Comparison of ENCODE assay signal across 12 cellular contexts in the genomic region with DNA sequence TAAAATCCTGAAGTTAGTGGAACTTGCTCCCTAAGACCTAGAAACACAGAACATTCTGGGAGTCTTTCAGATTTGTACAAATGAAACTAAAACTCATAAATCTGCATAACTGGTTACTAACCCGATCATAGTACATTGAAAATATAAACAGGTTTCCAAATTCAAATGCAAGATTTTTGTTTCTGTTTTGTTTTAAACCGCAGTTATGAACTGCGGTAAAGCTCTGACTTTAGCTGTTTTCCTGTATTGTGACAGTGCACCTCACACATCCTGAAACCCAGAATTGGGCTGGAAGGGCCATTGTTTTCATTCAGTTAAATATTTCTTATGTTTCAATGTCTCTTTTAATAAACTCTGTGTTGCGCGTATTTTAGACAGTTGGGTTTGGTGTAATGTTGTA.
DNase-seq lines count a peak whose midpoint lies in the region; ATAC-seq and TF ChIP-seq lines count a peak whose summit lies in the region.
"Had no signal": no experiment of that assay in that cellular context is flagged by ENCODE, and none has a peak within 500 bp of the region (broad histone marks: within the 10 kb centered on the region; RNA-seq: fewer than 3 reads in every experiment).

No MANE protein-coding gene starts in this region.

- no peaks in the 10 kb centered on the region for H3K9me3 Mint-ChIP-seq in CD4-positive, alpha-beta T cell
- H3K9me3 Mint-ChIP-seq in activated CD4-positive, alpha-beta memory T cell treated with anti-CD3 and anti-CD28 coated beads, Interleukin-2, amount 10 ng/mL, durations not matched to agents 7 days and 5 days: no peaks in the 10 kb centered on the region

- peak overlapping the region; percentile 46 for H3K4me3 Mint-ChIP-seq in CD4-positive, alpha-beta T cell
- H3K4me3 Mint-ChIP-seq in activated CD4-positive, alpha-beta memory T cell treated with anti-CD3 and anti-CD28 coated beads, Interleukin-2, amount 10 ng/mL, durations not matched to agents 7 days and 5 days: peak overlapping the region; percentile 46
- H3K4me3 Mint-ChIP-seq: endodermal cell had no signal

- H2AFZ ChIP-seq in mammary epithelial cell (ENCODE audit: low read depth, low read length): no peak overlapping the region

- dilution Hi-C loops in mammary epithelial cell (cut with HindIII; ENCODE audit: low sequenced_read_pairs): no loop called here

- H3K9ac ChIP-seq in mammary epithelial cell (ENCODE audit: insufficient read depth, low read length): no peak overlapping the region

- intact Hi-C loops in CD4-positive, alpha-beta T cell (cut with DNase I, micrococcal nuclease): loop anchor here (5.0 to 10.0 kb wide), 2 partner anchors 55 to 58 kb away; no protein-coding TSS in a partner anchor
- intact Hi-C loops in posterior vena cava (cut with DNase I): no loop called here
- intact Hi-C loops in mammary epithelial cell (cut with micrococcal nuclease): no loop called here

- H3K27ac Mint-ChIP-seq in CD4-positive, alpha-beta T cell: peak overlapping the region; percentile 83
- peak overlapping the region; percentile 83 for H3K27ac Mint-ChIP-seq in activated CD4-positive, alpha-beta memory T cell treated with anti-CD3 and anti-CD28 coated beads, Interleukin-2, amount 10 ng/mL, durations not matched to agents 7 days and 5 days

- no peak for DNase-seq in CD4-positive, alpha-beta T cell
- DNase-seq in GM19240 (ENCODE audit: insufficient read length, low spot score) (peak; percentile 8), posterior vena cava (ENCODE audit: low spot score) (no peak), mammary epithelial cell (no peak)
- DNase-seq in activated CD4-positive, alpha-beta memory T cell treated with anti-CD3 and anti-CD28 coated beads, Interleukin-2, amount 10 ng/mL, durations not matched to agents 7 days and 5 days: peak; percentile 25
- DNase-seq: activated effector memory CD4-positive, alpha-beta T cell treated with anti-CD3 and anti-CD28 coated beads, Interleukin-2, amount 50 U/mL, for 16 hours; endodermal cell; NCI-H345; posterior cingulate gyrus had no signal

- CTCF ChIA-PET in CD4-positive, alpha-beta T cell (lab: Charles Lee): no interaction called here
- CTCF ChIA-PET in activated CD4-positive, alpha-beta memory T cell treated with anti-CD3 and anti-CD28 coated beads, Interleukin-2, amount 10 ng/mL, durations not matched to agents 7 days and 5 days (lab: Charles Lee): no interaction called here
- CTCF ChIA-PET in mammary epithelial cell (lab: Charles Lee; ENCODE audit: low non-redundant PET): interaction anchor here (0.6 kb wide), 1 partner anchor 211 kb away, joined by 5 read pairs; no protein-coding TSS in a partner anchor

- no peaks in the 10 kb centered on the region for H3K79me2 ChIP-seq in mammary epithelial cell (ENCODE audit: insufficient read depth, low read length)

- 100% methylated on average over 5 of the region's 5 CpGs for WGBS in mammary epithelial cell (ENCODE audit: low coverage, missing lambda C conversion rate)

- no peaks in the 10 kb centered on the region for H4K20me1 ChIP-seq in mammary epithelial cell (ENCODE audit: insufficient read depth, low read length)

- H3K4me2 ChIP-seq in mammary epithelial cell (ENCODE audit: insufficient read depth, low read depth, low read length): no peak overlapping the region

- BruUV-seq in mammary epithelial cell (replicated peaks; lab: Mats Ljungman, UMichigan): no TSS peak

- peak; percentile 76 for ATAC-seq in CD4-positive, alpha-beta T cell (ENCODE audit: poor library complexity)
- ATAC-seq in HG03108 (IDR thresholded peaks at IDR 0.05; ENCODE audit: unreplicated experiment) (peak; percentile 79), SK-N-SH treated with all-trans-retinoic acid at 6 μM for 48 hours (no peak), GM21381 (IDR thresholded peaks at IDR 0.05; ENCODE audit: unreplicated experiment) (no peak)

- TF ChIP-seq CTCF in CD4-positive, alpha-beta T cell (IDR thresholded peaks at IDR 0.05): no peak
- TF ChIP-seq CTCF in mammary epithelial cell (conservative IDR thresholded peaks at IDR 0.05 in 1 of 2, IDR thresholded peaks at IDR 0.05 in 1 of 2; ENCODE audit: extremely low read depth in 1 of 2, insufficient read depth in 1 of 2, low read depth in 1 of 2, low read length in 2 of 2): no peak

- no peaks in the 10 kb centered on the region for H3K27me3 ChIP-seq in CD4-positive, alpha-beta T cell (ENCODE audit: control insufficient read depth, insufficient read depth, low read length)
- no peaks in the 10 kb centered on the region for H3K27me3 ChIP-seq in mammary epithelial cell (ENCODE audit: insufficient read depth, low read length)

- H3K27me3 Mint-ChIP-seq in CD4-positive, alpha-beta T cell: no peaks in the 10 kb centered on the region
- H3K27me3 Mint-ChIP-seq in activated CD4-positive, alpha-beta memory T cell treated with anti-CD3 and anti-CD28 coated beads, Interleukin-2, amount 10 ng/mL, durations not matched to agents 7 days and 5 days: peaks cover 11% of the 10 kb centered on the region

- H3K4me1 Mint-ChIP-seq in CD4-positive, alpha-beta T cell (ENCODE audit: low read depth): peaks cover 35% of the 10 kb centered on the region
- H3K4me1 Mint-ChIP-seq in activated CD4-positive, alpha-beta memory T cell treated with anti-CD3 and anti-CD28 coated beads, Interleukin-2, amount 10 ng/mL, durations not matched to agents 7 days and 5 days: peaks cover 33% of the 10 kb centered on the region

- H3K36me3 Mint-ChIP-seq in CD4-positive, alpha-beta T cell (ENCODE audit: low read depth): no peaks in the 10 kb centered on the region
- H3K36me3 Mint-ChIP-seq in activated CD4-positive, alpha-beta memory T cell treated with anti-CD3 and anti-CD28 coated beads, Interleukin-2, amount 10 ng/mL, durations not matched to agents 7 days and 5 days (ENCODE audit: low read depth): no peaks in the 10 kb centered on the region

- in situ Hi-C loops in mammary epithelial cell (cut with MboI; ENCODE audit: low sequenced_read_pairs in 2 of 2): no loop called here

- H3K4me3 ChIP-seq in mammary epithelial cell (replicated peaks in 1 of 3; ENCODE audit: insufficient read depth in 1 of 3, low read depth in 2 of 3, low read length in 3 of 3): no peak overlapping the region

- H3K9me3 ChIP-seq in CD4-positive, alpha-beta T cell (ENCODE audit: control insufficient read depth, low read length): no peaks in the 10 kb centered on the region
- no peaks in the 10 kb centered on the region for H3K9me3 ChIP-seq in mammary epithelial cell (replicated peaks; ENCODE audit: insufficient read depth, low read length)

- peaks cover 9% of the 10 kb centered on the region for H3K4me1 ChIP-seq in mammary epithelial cell (ENCODE audit: insufficient read depth, low read length)

- H3K27ac ChIP-seq in CD4-positive, alpha-beta T cell (ENCODE audit: low read depth, low read length): peak overlapping the region; percentile 25
- no peak overlapping the region for H3K27ac ChIP-seq in mammary epithelial cell (ENCODE audit: insufficient read depth, low read depth, low read length)

- POLR2A ChIA-PET in CD4-positive, alpha-beta T cell (lab: Charles Lee): interaction anchor here (0.7 to 1.1 kb wide), 2 partner anchors 28 to 53 kb away, joined by 3 to 6 read pairs; no protein-coding TSS in a partner anchor
- POLR2A ChIA-PET in activated CD4-positive, alpha-beta memory T cell treated with anti-CD3 and anti-CD28 coated beads, Interleukin-2, amount 10 ng/mL, durations not matched to agents 7 days and 5 days (lab: Charles Lee): interaction anchor here (2.0 kb wide), 1 partner anchor 55 kb away, joined by 6 read pairs; no protein-coding TSS in a partner anchor

- no peaks in the 10 kb centered on the region for H3K36me3 ChIP-seq in mammary epithelial cell (ENCODE audit: insufficient read depth, low read length)

TF ChIP-seq in SK-N-SH treated with all-trans-retinoic acid at 6 μM for 48 hours, 23 proteins besides CTCF, POLR2A, EP300 and RAD21 (continues in another document):
- no peak for TF ChIP-seq PPARA (CRISPR knock-in tag; IDR thresholded peaks at IDR 0.05; ENCODE audit: borderline replicate concordance)
- no peak for TF ChIP-seq ZFP30 (CRISPR knock-in tag; IDR thresholded peaks at IDR 0.05)
- no peak for TF ChIP-seq ZNF565 (CRISPR knock-in tag; conservative IDR thresholded peaks at IDR 0.05; ENCODE audit: low read depth)
- no peak for TF ChIP-seq BACH2 (CRISPR knock-in tag; IDR thresholded peaks at IDR 0.05; ENCODE audit: borderline replicate concordance)
- no peak for TF ChIP-seq ZNF70 (CRISPR knock-in tag; IDR thresholded peaks at IDR 0.05)
- no peak for TF ChIP-seq ZFP3 (CRISPR knock-in tag; IDR thresholded peaks at IDR 0.05)
- TF ChIP-seq ZNF8 (CRISPR knock-in tag; IDR thresholded peaks at IDR 0.05): no peak
- no peak for TF ChIP-seq ARNTL (CRISPR knock-in tag; IDR thresholded peaks at IDR 0.05; ENCODE audit: borderline replicate concordance, low read depth)
- no peak for TF ChIP-seq ISL1 (CRISPR knock-in tag; IDR thresholded peaks at IDR 0.05)
- TF ChIP-seq, protein P1, sequence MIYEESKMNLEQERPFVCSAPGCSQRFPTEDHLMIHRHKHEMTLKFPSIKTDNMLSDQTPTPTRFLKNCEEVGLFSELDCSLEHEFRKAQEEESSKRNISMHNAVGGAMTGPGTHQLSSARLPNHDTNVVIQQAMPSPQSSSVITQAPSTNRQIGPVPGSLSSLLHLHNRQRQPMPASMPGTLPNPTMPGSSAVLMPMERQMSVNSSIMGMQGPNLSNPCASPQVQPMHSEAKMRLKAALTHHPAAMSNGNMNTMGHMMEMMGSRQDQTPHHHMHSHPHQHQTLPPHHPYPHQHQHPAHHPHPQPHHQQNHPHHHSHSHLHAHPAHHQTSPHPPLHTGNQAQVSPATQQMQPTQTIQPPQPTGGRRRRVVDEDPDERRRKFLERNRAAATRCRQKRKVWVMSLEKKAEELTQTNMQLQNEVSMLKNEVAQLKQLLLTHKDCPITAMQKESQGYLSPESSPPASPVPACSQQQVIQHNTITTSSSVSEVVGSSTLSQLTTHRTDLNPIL (CRISPR knock-in tag; IDR thresholded peaks at IDR 0.05; ENCODE audit: low read depth): no peak
- TF ChIP-seq, protein P2, sequence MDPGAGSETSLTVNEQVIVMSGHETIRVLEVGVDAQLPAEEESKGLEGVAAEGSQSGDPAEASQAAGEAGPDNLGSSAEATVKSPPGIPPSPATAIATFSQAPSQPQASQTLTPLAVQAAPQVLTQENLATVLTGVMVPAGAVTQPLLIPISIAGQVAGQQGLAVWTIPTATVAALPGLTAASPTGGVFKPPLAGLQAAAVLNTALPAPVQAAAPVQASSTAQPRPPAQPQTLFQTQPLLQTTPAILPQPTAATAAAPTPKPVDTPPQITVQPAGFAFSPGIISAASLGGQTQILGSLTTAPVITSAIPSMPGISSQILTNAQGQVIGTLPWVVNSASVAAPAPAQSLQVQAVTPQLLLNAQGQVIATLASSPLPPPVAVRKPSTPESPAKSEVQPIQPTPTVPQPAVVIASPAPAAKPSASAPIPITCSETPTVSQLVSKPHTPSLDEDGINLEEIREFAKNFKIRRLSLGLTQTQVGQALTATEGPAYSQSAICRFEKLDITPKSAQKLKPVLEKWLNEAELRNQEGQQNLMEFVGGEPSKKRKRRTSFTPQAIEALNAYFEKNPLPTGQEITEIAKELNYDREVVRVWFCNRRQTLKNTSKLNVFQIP (CRISPR knock-in tag; IDR thresholded peaks at IDR 0.05; ENCODE audit: borderline replicate concordance, low read depth): no peak
- no peak for TF ChIP-seq SNAI2 (CRISPR knock-in tag; IDR thresholded peaks at IDR 0.05)
- TF ChIP-seq GLIS3 (CRISPR knock-in tag; IDR thresholded peaks at IDR 0.05): no peak

Comparison
In these comparisons a context has a peak if more than half of its experiments do, and no peak if none do; other contexts are left out.
1. ATAC-seq: peak in CD4-positive, alpha-beta T cell (single experiment) and HG03108 (single experiment); none in SK-N-SH treated with all-trans-retinoic acid at 6 μM for 48 hours (single experiment) and GM21381 (single experiment).
2. DNase-seq: peak in GM19240 (single experiment) and activated CD4-positive, alpha-beta memory T cell treated with anti-CD3 and anti-CD28 coated beads, Interleukin-2, amount 10 ng/mL, durations not matched to agents 7 days and 5 days (single experiment); none in CD4-positive, alpha-beta T cell (0 of 10), posterior vena cava (single experiment) and mammary epithelial cell (single experiment).
3. intact Hi-C loops: an anchor here in CD4-positive, alpha-beta T cell (5.0 to 10.0 kb wide); none called in posterior vena cava and mammary epithelial cell.